9 cellular contexts compared by ENCODE assay signal in the genomic region with DNA sequence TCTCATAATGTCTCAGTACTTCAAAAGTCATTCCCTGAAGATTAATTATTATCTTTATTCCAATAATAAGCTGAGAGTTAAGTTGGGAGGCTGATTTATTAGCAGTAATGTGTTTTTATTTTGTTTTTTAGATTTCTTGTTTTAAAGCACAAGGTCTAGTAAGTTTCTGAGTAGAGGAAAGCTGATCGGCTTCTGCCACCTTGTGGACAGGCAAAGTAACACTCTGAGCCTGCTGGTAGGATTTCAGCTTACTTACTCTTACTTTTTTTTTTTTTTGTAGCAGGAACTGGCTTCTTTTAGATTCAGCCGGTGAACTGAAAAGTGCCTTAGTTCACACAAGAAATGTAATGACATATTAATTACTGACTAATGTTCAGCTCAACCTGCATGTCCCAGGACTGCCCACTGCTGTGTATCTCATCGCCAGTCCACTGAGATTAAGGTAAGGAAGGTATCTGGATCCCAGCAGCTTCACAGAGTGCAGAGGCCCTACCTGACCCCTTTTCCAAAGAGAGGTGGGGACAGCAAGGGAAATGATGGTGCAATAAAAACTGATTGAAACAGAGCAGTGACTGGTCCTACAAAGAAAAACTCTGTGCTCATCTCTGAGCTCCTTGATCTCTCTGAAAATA.
DNase-seq lines count a peak whose midpoint lies in the region; ATAC-seq, FAIRE-seq and TF ChIP-seq lines count a peak whose summit lies in the region.
"Had no signal": no experiment of that assay in that cellular context is flagged by ENCODE, and none has a peak within 500 bp of the region (broad histone marks: within the 10 kb centered on the region; RNA-seq: fewer than 3 reads in every experiment).

No MANE protein-coding gene starts in this region.

- H3K9ac ChIP-seq in mammary epithelial cell (ENCODE audit: insufficient read depth, low read length) (no peak overlapping the region), keratinocyte (ENCODE audit: control insufficient read depth, extremely low read depth, insufficient read depth, low read length) (no peak overlapping the region)

- no peak overlapping the region for H3K4me2 ChIP-seq in mammary epithelial cell (ENCODE audit: insufficient read depth, low read depth, low read length)
- no peak overlapping the region for H3K4me2 ChIP-seq in keratinocyte (ENCODE audit: control insufficient read depth, extremely low read depth, insufficient read depth, low read depth, low read length)

- H3K27me3 ChIP-seq in mammary epithelial cell (ENCODE audit: insufficient read depth, low read length) (no peaks in the 10 kb centered on the region), keratinocyte (ENCODE audit: control insufficient read depth, extremely low read depth, insufficient read depth, low read length) (no peaks in the 10 kb centered on the region)

- H2AFZ ChIP-seq in mammary epithelial cell (ENCODE audit: low read depth, low read length): no peak overlapping the region
- no peak overlapping the region for H2AFZ ChIP-seq in keratinocyte (ENCODE audit: control insufficient read depth, low read length)

- H3K9me1 ChIP-seq in keratinocyte (ENCODE audit: control insufficient read depth, extremely low read depth, insufficient read depth, low read length): peaks cover 2% of the 10 kb centered on the region

- peak; percentile 57 for FAIRE-seq in keratinocyte (lab: Jason Lieb, UNC)

- intact Hi-C loops in mammary epithelial cell (cut with micrococcal nuclease): loop anchor here (1.0 to 10.0 kb wide), 5 partner anchors 155 to 600 kb away; partner anchors contain the start of gene KCNIP4

- peaks cover 18% of the 10 kb centered on the region for H3K36me3 ChIP-seq in mammary epithelial cell (ENCODE audit: insufficient read depth, low read length)
- H3K36me3 ChIP-seq in keratinocyte (ENCODE audit: control insufficient read depth in 2 of 2, extremely low read depth in 1 of 2, insufficient read depth in 2 of 2, low read length in 2 of 2): peaks cover 8 to 12% of the 10 kb centered on the region in 2 experiments

- H3K27ac ChIP-seq in mammary epithelial cell (ENCODE audit: insufficient read depth, low read depth, low read length) (no peak overlapping the region), keratinocyte (ENCODE audit: control insufficient read depth, insufficient read depth, low read length) (no peak overlapping the region)

- H3K4me1 ChIP-seq in mammary epithelial cell (ENCODE audit: insufficient read depth, low read length) (peaks cover 20% of the 10 kb centered on the region), keratinocyte (ENCODE audit: control insufficient read depth, extremely low read depth, insufficient read depth, low read length) (peaks cover 18% of the 10 kb centered on the region)

- dilution Hi-C loops in mammary epithelial cell (cut with HindIII; ENCODE audit: low sequenced_read_pairs): no loop called here
- dilution Hi-C loops in keratinocyte (cut with MboI; ENCODE audit: extremely low pct_ligation_motif_present, low sequenced_read_pairs): no loop called here

- TF ChIP-seq CTCF in mammary epithelial cell (conservative IDR thresholded peaks at IDR 0.05 in 1 of 2, IDR thresholded peaks at IDR 0.05 in 1 of 2; ENCODE audit: extremely low read depth in 1 of 2, insufficient read depth in 1 of 2, low read depth in 1 of 2, low read length in 2 of 2) (peak; percentile 84 to 93), keratinocyte (optimal IDR thresholded peaks at IDR 0.05 in 1 of 3, IDR thresholded peaks at IDR 0.05 in 1 of 3, conservative IDR thresholded peaks at IDR 0.05 in 1 of 3; ENCODE audit: extremely low read depth in 1 of 3, insufficient read depth in 2 of 3, low read length in 3 of 3) (peak; percentile 66 to 77 (median 76))

- DNase-seq in DMS53 treated with DMSO at 0.1 percent for 48 hours (lab: John Stamatoyannopoulos, UW; ENCODE audit: unreplicated experiment): peak; percentile 91
- peak; percentile 26 for DNase-seq in RPMI8226
- peak; percentile 53 for DNase-seq in mammary epithelial cell
- peak; percentile 30 for DNase-seq in keratinocyte (ENCODE audit: low read depth, low spot score)
- DNase-seq in stimulated activated CD4-positive, alpha-beta T cell treated with anti-CD3 and anti-CD28 coated beads, Interleukin-2, amount 100 ng/mL, for 48 hours: peak; percentile 6 to 8
- no peak for DNase-seq in GM19240 (ENCODE audit: insufficient read length, low spot score)
- DNase-seq: activated B cell treated with CpG ODN at 0.5 μM for 24 hours had no signal

- in situ Hi-C loops in mammary epithelial cell (cut with MboI; ENCODE audit: low sequenced_read_pairs in 2 of 2): loop anchor here (10.0 kb wide), 2 partner anchors 255 to 605 kb away; no protein-coding TSS in a partner anchor

- peak; percentile 80 for TF ChIP-seq RAD21 in Ishikawa (IDR thresholded peaks at IDR 0.05; ENCODE audit: low read depth)

- H3K4me3 ChIP-seq in mammary epithelial cell (replicated peaks in 1 of 3; ENCODE audit: insufficient read depth in 1 of 3, low read depth in 2 of 3, low read length in 3 of 3): no peak overlapping the region
- no peak overlapping the region for H3K4me3 ChIP-seq in keratinocyte (ENCODE audit: control insufficient read depth in 2 of 3, extremely low read depth in 1 of 3, insufficient read depth in 2 of 3, low read depth in 1 of 3, low read length in 3 of 3)

- no peaks in the 10 kb centered on the region for H3K79me2 ChIP-seq in mammary epithelial cell (ENCODE audit: insufficient read depth, low read length)
- no peaks in the 10 kb centered on the region for H3K79me2 ChIP-seq in keratinocyte (ENCODE audit: control insufficient read depth, insufficient read depth, low read length)

- 36% methylated on average over 3 of the region's 3 CpGs for WGBS in mammary epithelial cell (ENCODE audit: low coverage, missing lambda C conversion rate)

- TF ChIP-seq EP300 in Ishikawa (IDR thresholded peaks at IDR 0.05; ENCODE audit: borderline replicate concordance): no peak

- ATAC-seq in GM19463 (IDR thresholded peaks at IDR 0.05; ENCODE audit: unreplicated experiment): peak; percentile 81

- H4K20me1 ChIP-seq in mammary epithelial cell (ENCODE audit: insufficient read depth, low read length) (no peaks in the 10 kb centered on the region), keratinocyte (ENCODE audit: control insufficient read depth, extremely low read depth, insufficient read depth, low read length) (peaks cover 2% of the 10 kb centered on the region)

- no TSS peak for BruUV-seq in mammary epithelial cell (replicated peaks; lab: Mats Ljungman, UMichigan)

- no peaks in the 10 kb centered on the region for H3K9me3 ChIP-seq in mammary epithelial cell (replicated peaks; ENCODE audit: insufficient read depth, low read length)
- no peaks in the 10 kb centered on the region for H3K9me3 ChIP-seq in keratinocyte (ENCODE audit: control insufficient read depth, low read depth, low read length)

- CTCF ChIA-PET in mammary epithelial cell (lab: Charles Lee; ENCODE audit: low non-redundant PET): interaction anchor here (0.6 to 1.0 kb wide), 6 partner anchors 152 to 600 kb away, joined by 3 to 9 read pairs (median 6); no protein-coding TSS in a partner anchor

TF ChIP-seq in Ishikawa, 13 proteins besides CTCF, POLR2A, EP300 and RAD21:
- no peak for TF ChIP-seq ZBTB7A (IDR thresholded peaks at IDR 0.05; ENCODE audit: low read depth)
- no peak for TF ChIP-seq CEBPB (IDR thresholded peaks at IDR 0.05)
- no peak for TF ChIP-seq MAX (IDR thresholded peaks at IDR 0.05)
- TF ChIP-seq, protein P1, sequence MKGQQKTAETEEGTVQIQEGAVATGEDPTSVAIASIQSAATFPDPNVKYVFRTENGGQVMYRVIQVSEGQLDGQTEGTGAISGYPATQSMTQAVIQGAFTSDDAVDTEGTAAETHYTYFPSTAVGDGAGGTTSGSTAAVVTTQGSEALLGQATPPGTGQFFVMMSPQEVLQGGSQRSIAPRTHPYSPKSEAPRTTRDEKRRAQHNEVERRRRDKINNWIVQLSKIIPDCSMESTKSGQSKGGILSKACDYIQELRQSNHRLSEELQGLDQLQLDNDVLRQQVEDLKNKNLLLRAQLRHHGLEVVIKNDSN (IDR thresholded peaks at IDR 0.05): no peak
- no peak for TF ChIP-seq TEAD4 (IDR thresholded peaks at IDR 0.05)
- no peak for TF ChIP-seq YY1 (IDR thresholded peaks at IDR 0.05; ENCODE audit: low read depth)
- TF ChIP-seq CREB1 (IDR thresholded peaks at IDR 0.05; ENCODE audit: low read depth): no peak
- no peak for TF ChIP-seq TAF1 (IDR thresholded peaks at IDR 0.05; ENCODE audit: low read depth)
- no peak for TF ChIP-seq FOXM1 (IDR thresholded peaks at IDR 0.05; ENCODE audit: borderline replicate concordance, low read depth)
- TF ChIP-seq REST (IDR thresholded peaks at IDR 0.05; ENCODE audit: low read depth): no peak
- no peak for TF ChIP-seq NFIC (IDR thresholded peaks at IDR 0.05)
- TF ChIP-seq EGR1 (IDR thresholded peaks at IDR 0.05): no peak
- no peak for TF ChIP-seq TCF12 (IDR thresholded peaks at IDR 0.05; ENCODE audit: low read depth)
